20 cellular contexts compared by ENCODE assay signal in genomic region chrX:54288989-54289388, GRCh38.
"Had no signal": no experiment of that assay in that cellular context is flagged by ENCODE, and none has a peak within 500 bp of the region (broad histone marks: within the 10 kb centered on the region; RNA-seq: fewer than 3 reads in every experiment).

No MANE protein-coding gene starts in this region.

- H3K9ac ChIP-seq: KMS-11 had no signal

- DNase-seq: Kasumi-1; MM.1S; NCI-H1105; NCI-H146; NCI-H1694 treated with DMSO at 0.1 percent for 48 hours; NCI-H1930; NCI-H2081; NCI-H2107; NCI-H2227 treated with DMSO at 0.1 percent for 48 hours; NCI-H446 treated with DMSO at 0.1 percent for 48 hours; NCI-H526; NCI-H82; NK-92 treated with Interleukin-12 subunit alpha and Interleukin-12 subunit beta, amount 100 ng/mL, for 24 hours; PC-3; T-cell had no signal

- H3K27ac Mint-ChIP-seq: T-cell had no signal

- H3K4me1 Mint-ChIP-seq: T-cell had no signal

- ATAC-seq: Panc1, T-cell had no signal

- H3K36me3 Mint-ChIP-seq: T-cell had no signal

- FAIRE-seq: HTR-8/SVneo had no signal

- H3K9me3 Mint-ChIP-seq: T-cell had no signal

- H3K27ac ChIP-seq: HL-60, KMS-11, RWPE1 had no signal

- H3K4me2 ChIP-seq: KMS-11 had no signal

- H3K4me3 Mint-ChIP-seq: T-cell had no signal
